In genomic region chr12:62297321-62297720, GRCh38 we compare ENCODE assay signal across 17 cellular contexts. TPM values are rescaled to one million over a fixed set of nuclear protein-coding genes. Genes with fewer than 3 reads are reported as not detected.
DNase-seq lines count a peak whose midpoint lies in the region; ATAC-seq and TF ChIP-seq lines count a peak whose summit lies in the region.
"Had no signal": no experiment of that assay in that cellular context is flagged by ENCODE, and none has a peak within 500 bp of the region (broad histone marks: within the 10 kb centered on the region; RNA-seq: fewer than 3 reads in every experiment).

No MANE protein-coding gene starts in this region.

- TF ChIP-seq CTCF in psoas muscle (IDR thresholded peaks at IDR 0.05): no peak

- peaks cover 20 to 56% of the 10 kb centered on the region in 2 donors for H3K36me3 Mint-ChIP-seq in activated T-cell treated with anti-CD3 and anti-CD28 coated beads, Interleukin-2, amount 50 U/mL, for 72 hours (ENCODE audit: insufficient read depth in 2 of 2)
- peaks cover 65% of the 10 kb centered on the region for H3K36me3 Mint-ChIP-seq in activated T-cell treated with anti-CD3 and anti-CD28 coated beads, Interleukin-2, amount 50 U/mL, for 4 hours (ENCODE audit: insufficient read depth)
- H3K36me3 Mint-ChIP-seq in IgD-negative memory B cell: peaks cover 17% of the 10 kb centered on the region
- H3K36me3 Mint-ChIP-seq in activated T-helper 17 cell treated with anti-CD3 and anti-CD28 coated beads, Interleukin-2, amount 50 U/mL, for 72 hours (ENCODE audit: low read depth): peaks cover 84% of the 10 kb centered on the region
- peaks cover 53% of the 10 kb centered on the region for H3K36me3 Mint-ChIP-seq in stimulated activated memory B cell treated with anti-CD40 and anti-IgM and Interleukin-4, amounts not matched to agents 10 μg/mL and 1 μg/mL and 100 μg/mL, for 72 hours

- peaks cover 12% of the 10 kb centered on the region for H3K4me1 ChIP-seq in psoas muscle
- H3K4me1 ChIP-seq: colonic mucosa had no signal

- H3K27ac Mint-ChIP-seq in activated T-cell treated with anti-CD3 and anti-CD28 coated beads, Interleukin-2, amount 50 U/mL, for 72 hours: peak overlapping the region; percentile 48
- H3K27ac Mint-ChIP-seq in IgD-negative memory B cell: peak overlapping the region in 2 of 3 donors; percentile 21 to 84
- peak overlapping the region; percentile 37 for H3K27ac Mint-ChIP-seq in activated T-helper 17 cell treated with anti-CD3 and anti-CD28 coated beads, Interleukin-2, amount 50 U/mL, for 72 hours
- peak overlapping the region; percentile 23 for H3K27ac Mint-ChIP-seq in stimulated activated memory B cell treated with anti-CD40 and anti-IgM and Interleukin-4, amounts not matched to agents 10 μg/mL and 1 μg/mL and 100 μg/mL, for 72 hours

- intact Hi-C loops in psoas muscle (cut with DNase I) (no loop called here), head of caudate nucleus (cut with DNase I) (no loop called here)

- H3K9me3 ChIP-seq in psoas muscle: peaks cover 5% of the 10 kb centered on the region
- H3K9me3 ChIP-seq: colonic mucosa had no signal

- H3K27me3 Mint-ChIP-seq in activated T-cell treated with anti-CD3 and anti-CD28 coated beads, Interleukin-2, amount 50 U/mL, for 72 hours (ENCODE audit: low read depth): no peaks in the 10 kb centered on the region
- H3K27me3 Mint-ChIP-seq in activated T-cell treated with anti-CD3 and anti-CD28 coated beads, Interleukin-2, amount 50 U/mL, for 4 hours (ENCODE audit: low read depth): no peaks in the 10 kb centered on the region
- H3K27me3 Mint-ChIP-seq in IgD-negative memory B cell: no peaks in the 10 kb centered on the region
- H3K27me3 Mint-ChIP-seq in activated T-helper 17 cell treated with anti-CD3 and anti-CD28 coated beads, Interleukin-2, amount 50 U/mL, for 72 hours: no peaks in the 10 kb centered on the region
- no peaks in the 10 kb centered on the region for H3K27me3 Mint-ChIP-seq in stimulated activated memory B cell treated with anti-CD40 and anti-IgM and Interleukin-4, amounts not matched to agents 10 μg/mL and 1 μg/mL and 100 μg/mL, for 72 hours

- H3K36me3 ChIP-seq in psoas muscle (ENCODE audit: insufficient read depth in 1 of 2, low read depth in 1 of 2): peaks cover 4 to 21% of the 10 kb centered on the region in 2 donors
- H3K36me3 ChIP-seq: colonic mucosa had no signal

- H3K27ac ChIP-seq in psoas muscle: no peak overlapping the region
- H3K27ac ChIP-seq: colonic mucosa had no signal

- H3K9me3 Mint-ChIP-seq in activated T-cell treated with anti-CD3 and anti-CD28 coated beads, Interleukin-2, amount 50 U/mL, for 72 hours: peaks cover 0 to 1% of the 10 kb centered on the region in 2 donors
- no peaks in the 10 kb centered on the region for H3K9me3 Mint-ChIP-seq in activated T-cell treated with anti-CD3 and anti-CD28 coated beads, Interleukin-2, amount 50 U/mL, for 4 hours
- H3K9me3 Mint-ChIP-seq in IgD-negative memory B cell: no peaks in the 10 kb centered on the region
- H3K9me3 Mint-ChIP-seq in activated T-helper 17 cell treated with anti-CD3 and anti-CD28 coated beads, Interleukin-2, amount 50 U/mL, for 72 hours: no peaks in the 10 kb centered on the region
- H3K9me3 Mint-ChIP-seq in stimulated activated memory B cell treated with anti-CD40 and anti-IgM and Interleukin-4, amounts not matched to agents 10 μg/mL and 1 μg/mL and 100 μg/mL, for 72 hours: no peaks in the 10 kb centered on the region
- H3K9me3 Mint-ChIP-seq: GM23338 had no signal

- no peak for ATAC-seq in activated T-cell treated with anti-CD3 and anti-CD28 coated beads, Interleukin-2, amount 50 U/mL, for 72 hours (replicated peaks in 1 of 2)
- no peak for ATAC-seq in activated T-cell treated with anti-CD3 and anti-CD28 coated beads, Interleukin-2, amount 50 U/mL, for 4 hours
- ATAC-seq in activated T-helper 17 cell treated with anti-CD3 and anti-CD28 coated beads, Interleukin-2, amount 50 U/mL, for 72 hours (replicated peaks): no peak
- no peak for ATAC-seq in stimulated activated memory B cell treated with anti-CD40 and anti-IgM and Interleukin-4, amounts not matched to agents 10 μg/mL and 1 μg/mL and 100 μg/mL, for 72 hours
- ATAC-seq in psoas muscle: no peak
- ATAC-seq: GM23338 had no signal

- H3K27me3 ChIP-seq in psoas muscle (ENCODE audit: insufficient read depth in 3 of 3, low read length in 2 of 3): no peaks in the 10 kb centered on the region
- H3K27me3 ChIP-seq: colonic mucosa, spleen had no signal

- no peak overlapping the region for H3K4me3 ChIP-seq in psoas muscle
- H3K4me3 ChIP-seq: colonic mucosa, GM23338, spleen had no signal

- peaks cover 67% of the 10 kb centered on the region for H3K4me1 Mint-ChIP-seq in activated T-cell treated with anti-CD3 and anti-CD28 coated beads, Interleukin-2, amount 50 U/mL, for 72 hours (ENCODE audit: low read depth)
- peaks cover 73% of the 10 kb centered on the region for H3K4me1 Mint-ChIP-seq in activated T-cell treated with anti-CD3 and anti-CD28 coated beads, Interleukin-2, amount 50 U/mL, for 4 hours (ENCODE audit: low read depth)
- peaks cover 24 to 54% (median 42%) of the 10 kb centered on the region in 3 donors for H3K4me1 Mint-ChIP-seq in IgD-negative memory B cell
- peaks cover 40% of the 10 kb centered on the region for H3K4me1 Mint-ChIP-seq in activated T-helper 17 cell treated with anti-CD3 and anti-CD28 coated beads, Interleukin-2, amount 50 U/mL, for 72 hours
- H3K4me1 Mint-ChIP-seq in stimulated activated memory B cell treated with anti-CD40 and anti-IgM and Interleukin-4, amounts not matched to agents 10 μg/mL and 1 μg/mL and 100 μg/mL, for 72 hours: peaks cover 69% of the 10 kb centered on the region

- DNase-seq in activated T-cell treated with anti-CD3 and anti-CD28 coated beads, Interleukin-2, amount 50 U/mL, for 72 hours: no peak
- DNase-seq in activated T-cell treated with anti-CD3 and anti-CD28 coated beads, Interleukin-2, amount 50 U/mL, for 4 hours: no peak
- DNase-seq in psoas muscle (no peak), iPS-NIHi7 (ENCODE audit: extremely low spot score) (no peak), head of caudate nucleus (no peak)
- DNase-seq: activated CD4-positive, CD25-positive, alpha-beta regulatory T cell; activated naive CD4-positive, alpha-beta T cell treated with Interleukin-2 at 50 U/mL for 16 hours; colonic mucosa; EL; midbrain; NCI-H187; NCI-H446; spleen had no signal

- no peak overlapping the region for H3K4me3 Mint-ChIP-seq in activated T-cell treated with anti-CD3 and anti-CD28 coated beads, Interleukin-2, amount 50 U/mL, for 72 hours
- no peak overlapping the region for H3K4me3 Mint-ChIP-seq in activated T-cell treated with anti-CD3 and anti-CD28 coated beads, Interleukin-2, amount 50 U/mL, for 4 hours
- H3K4me3 Mint-ChIP-seq in IgD-negative memory B cell: no peak overlapping the region
- H3K4me3 Mint-ChIP-seq in activated T-helper 17 cell treated with anti-CD3 and anti-CD28 coated beads, Interleukin-2, amount 50 U/mL, for 72 hours: no peak overlapping the region
- no peak overlapping the region for H3K4me3 Mint-ChIP-seq in stimulated activated memory B cell treated with anti-CD40 and anti-IgM and Interleukin-4, amounts not matched to agents 10 μg/mL and 1 μg/mL and 100 μg/mL, for 72 hours
- H3K4me3 Mint-ChIP-seq: GM23338 had no signal

RNA-seq across cellular contexts. Expression of gene USP15, which starts 37.1 kb away (rescaled TPM):
- 10 to 100 TPM; 94.0 to 97.7 TPM for total RNA-seq in activated T-cell treated with anti-CD3 and anti-CD28 coated beads, Interleukin-2, amount 50 U/mL, for 72 hours
- total RNA-seq in activated T-cell treated with anti-CD3 and anti-CD28 coated beads, Interleukin-2, amount 50 U/mL, for 4 hours: 10 to 100 TPM; 82.0 to 98.2 (median 94.3) TPM
- 70.6 TPM for polyA plus RNA-seq in IgD-negative memory B cell
- total RNA-seq in activated T-helper 17 cell treated with anti-CD3 and anti-CD28 coated beads, Interleukin-2, amount 50 U/mL, for 72 hours: 100 to 1,000 TPM in 1 of 2 donors, 10 to 100 TPM in 1; 83.4 to 113 TPM
- 10 to 100 TPM; 41.4 to 65.6 (median 50.9) TPM for total RNA-seq in psoas muscle
- polyA plus RNA-seq in psoas muscle: 10 to 100 TPM; 27.6 to 49.2 (median 28.9) TPM
